In the genomic region with DNA sequence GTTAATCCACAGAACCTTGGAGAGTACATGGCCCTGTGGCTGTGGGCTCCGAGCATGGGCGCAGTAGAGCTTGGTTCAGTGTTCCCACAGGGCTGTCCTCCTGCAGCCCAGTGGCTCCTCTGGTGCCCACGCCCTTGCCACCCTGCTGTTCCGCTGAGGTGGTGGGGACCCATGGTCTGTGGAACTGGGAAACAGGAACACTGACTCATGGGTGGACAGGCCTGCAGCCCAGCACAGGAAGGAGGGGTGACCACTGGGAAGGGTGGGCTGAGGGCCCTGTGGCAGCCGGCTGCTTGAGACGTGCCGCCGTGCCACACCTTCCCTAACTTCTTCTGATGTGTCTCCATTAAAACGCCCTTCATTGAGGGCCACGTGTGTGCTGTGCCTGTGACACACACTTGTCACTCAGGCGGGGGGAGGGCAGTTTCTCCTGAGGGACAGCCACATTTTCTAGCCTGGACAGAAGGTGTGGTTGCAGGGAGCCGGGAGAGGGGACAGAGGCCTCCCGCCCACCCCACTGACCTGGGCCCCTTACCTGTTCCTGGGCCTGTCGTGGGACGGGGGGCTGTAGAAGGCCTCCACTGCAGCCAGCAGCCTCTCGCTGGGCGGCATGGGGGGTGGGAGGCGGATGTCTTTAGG, we compare ENCODE assay signal across 1 cellular context.
TF ChIP-seq lines count a peak whose summit lies in the region.

No MANE protein-coding gene starts in this region.

TF ChIP-seq in GM23338, 12 proteins besides CTCF, POLR2A, EP300 and RAD21 (continued from another document):
- TF ChIP-seq, protein P1, sequence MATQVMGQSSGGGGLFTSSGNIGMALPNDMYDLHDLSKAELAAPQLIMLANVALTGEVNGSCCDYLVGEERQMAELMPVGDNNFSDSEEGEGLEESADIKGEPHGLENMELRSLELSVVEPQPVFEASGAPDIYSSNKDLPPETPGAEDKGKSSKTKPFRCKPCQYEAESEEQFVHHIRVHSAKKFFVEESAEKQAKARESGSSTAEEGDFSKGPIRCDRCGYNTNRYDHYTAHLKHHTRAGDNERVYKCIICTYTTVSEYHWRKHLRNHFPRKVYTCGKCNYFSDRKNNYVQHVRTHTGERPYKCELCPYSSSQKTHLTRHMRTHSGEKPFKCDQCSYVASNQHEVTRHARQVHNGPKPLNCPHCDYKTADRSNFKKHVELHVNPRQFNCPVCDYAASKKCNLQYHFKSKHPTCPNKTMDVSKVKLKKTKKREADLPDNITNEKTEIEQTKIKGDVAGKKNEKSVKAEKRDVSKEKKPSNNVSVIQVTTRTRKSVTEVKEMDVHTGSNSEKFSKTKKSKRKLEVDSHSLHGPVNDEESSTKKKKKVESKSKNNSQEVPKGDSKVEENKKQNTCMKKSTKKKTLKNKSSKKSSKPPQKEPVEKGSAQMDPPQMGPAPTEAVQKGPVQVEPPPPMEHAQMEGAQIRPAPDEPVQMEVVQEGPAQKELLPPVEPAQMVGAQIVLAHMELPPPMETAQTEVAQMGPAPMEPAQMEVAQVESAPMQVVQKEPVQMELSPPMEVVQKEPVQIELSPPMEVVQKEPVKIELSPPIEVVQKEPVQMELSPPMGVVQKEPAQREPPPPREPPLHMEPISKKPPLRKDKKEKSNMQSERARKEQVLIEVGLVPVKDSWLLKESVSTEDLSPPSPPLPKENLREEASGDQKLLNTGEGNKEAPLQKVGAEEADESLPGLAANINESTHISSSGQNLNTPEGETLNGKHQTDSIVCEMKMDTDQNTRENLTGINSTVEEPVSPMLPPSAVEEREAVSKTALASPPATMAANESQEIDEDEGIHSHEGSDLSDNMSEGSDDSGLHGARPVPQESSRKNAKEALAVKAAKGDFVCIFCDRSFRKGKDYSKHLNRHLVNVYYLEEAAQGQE (IDR thresholded peaks at IDR 0.05; ENCODE audit: unreplicated experiment) = no peak
- TF ChIP-seq POLR2AphosphoS5 (IDR thresholded peaks at IDR 0.05; ENCODE audit: low read depth) = no peak
- TF ChIP-seq ZNF114 (CRISPR knock-in tag; IDR thresholded peaks at IDR 0.05) = no peak
